1 cellular context compared by ENCODE assay signal in genomic region chrX:81259008-81259713, GRCh38.
TF ChIP-seq lines count a peak whose summit lies in the region.

No MANE protein-coding gene starts in this region.

TF ChIP-seq in SK-N-SH, 30 proteins besides CTCF, POLR2A, EP300 and RAD21 (continued from another document):
- TF ChIP-seq JUND (IDR thresholded peaks at IDR 0.05) (no peak), POLR2AphosphoS5 (IDR thresholded peaks at IDR 0.05; ENCODE audit: low read depth, low read length) (no peak), REST (IDR thresholded peaks at IDR 0.05; ENCODE audit: low read depth, low read length) (no peak)
- TF ChIP-seq, protein P1, sequence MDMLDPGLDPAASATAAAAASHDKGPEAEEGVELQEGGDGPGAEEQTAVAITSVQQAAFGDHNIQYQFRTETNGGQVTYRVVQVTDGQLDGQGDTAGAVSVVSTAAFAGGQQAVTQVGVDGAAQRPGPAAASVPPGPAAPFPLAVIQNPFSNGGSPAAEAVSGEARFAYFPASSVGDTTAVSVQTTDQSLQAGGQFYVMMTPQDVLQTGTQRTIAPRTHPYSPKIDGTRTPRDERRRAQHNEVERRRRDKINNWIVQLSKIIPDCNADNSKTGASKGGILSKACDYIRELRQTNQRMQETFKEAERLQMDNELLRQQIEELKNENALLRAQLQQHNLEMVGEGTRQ (IDR thresholded peaks at IDR 0.05; ENCODE audit: borderline replicate concordance, low read depth, low read length): no peak
